8 cellular contexts compared by ENCODE assay signal in genomic region chr12:8078400-8078799, GRCh38. TPM values are rescaled to one million over a fixed set of nuclear protein-coding genes. Genes with fewer than 3 reads are reported as not detected.
DNase-seq lines count a peak whose midpoint lies in the region; ATAC-seq and TF ChIP-seq lines count a peak whose summit lies in the region.

No MANE protein-coding gene starts in this region.

- no peak overlapping the region for H3K27ac ChIP-seq in CD4-positive, alpha-beta T cell (ENCODE audit: low read depth, low read length)

- H3K9me3 Mint-ChIP-seq in CD4-positive, alpha-beta T cell = no peaks in the 10 kb centered on the region

- peak overlapping the region; percentile 98 for H3K27ac Mint-ChIP-seq in CD4-positive, alpha-beta T cell

- H3K27me3 Mint-ChIP-seq in CD4-positive, alpha-beta T cell = no peaks in the 10 kb centered on the region

- peaks cover 54% of the 10 kb centered on the region for H3K4me1 Mint-ChIP-seq in CD4-positive, alpha-beta T cell (ENCODE audit: low read depth)

- DNase-seq in CD4-positive, alpha-beta T cell = peak; percentile 44 to 76 (median 56)
- DNase-seq in HT1080 (ENCODE audit: low read depth) = peak; percentile 64
- DNase-seq in SK-N-DZ (ENCODE audit: low spot score) = peak; percentile 32
- peak; percentile 79 for DNase-seq in amniotic epithelial cell (ENCODE audit: low read depth)
- no peak for DNase-seq in left lobe of liver (ENCODE audit: low spot score)
- DNase-seq in stimulated activated naive CD8-positive, alpha-beta T cell treated with anti-CD3 and anti-CD28 coated beads, Interleukin-15, Interleukin-2, amounts not matched to agents 100 U/mL and 50 U/mL, for 24 hours = peak; percentile 54

- ATAC-seq in CD4-positive, alpha-beta T cell (ENCODE audit: poor library complexity) = peak; percentile 28
- ATAC-seq in left lobe of liver (peak; percentile 22), GM21825 (IDR thresholded peaks at IDR 0.05; ENCODE audit: unreplicated experiment) (no peak), GM21619 (IDR thresholded peaks at IDR 0.05; ENCODE audit: unreplicated experiment) (no peak)
- peak; percentile 38 for ATAC-seq in stimulated activated naive CD8-positive, alpha-beta T cell treated with anti-CD3 and anti-CD28 coated beads, Interleukin-15, Interleukin-2, amounts not matched to agents 100 U/mL and 50 U/mL, for 24 hours

- no peaks in the 10 kb centered on the region for H3K9me3 ChIP-seq in CD4-positive, alpha-beta T cell (ENCODE audit: control insufficient read depth, low read length)

- no peaks in the 10 kb centered on the region for H3K27me3 ChIP-seq in CD4-positive, alpha-beta T cell (ENCODE audit: control insufficient read depth, insufficient read depth, low read length)

- peaks cover 16% of the 10 kb centered on the region for H3K36me3 Mint-ChIP-seq in CD4-positive, alpha-beta T cell (ENCODE audit: low read depth)

- peak overlapping the region; percentile 22 for H3K4me3 Mint-ChIP-seq in CD4-positive, alpha-beta T cell

- peak; percentile 70 for TF ChIP-seq CTCF in CD4-positive, alpha-beta T cell (IDR thresholded peaks at IDR 0.05)

- CTCF ChIA-PET in CD4-positive, alpha-beta T cell (lab: Charles Lee) = interaction anchor here (0.7 to 3.5 kb wide), 23 partner anchors 8 to 249 kb away, joined by 3 to 68 read pairs (median 5); partner anchors contain the start of genes C3AR1 and SLC2A3

- POLR2A ChIA-PET in CD4-positive, alpha-beta T cell (lab: Charles Lee) = interaction anchor here (0.7 to 2.6 kb wide), 20 partner anchors 9 to 218 kb away, joined by 3 to 18 read pairs (median 6); partner anchors contain the start of genes C3AR1, FOXJ2 and SLC2A3

- intact Hi-C loops in CD4-positive, alpha-beta T cell (cut with DNase I, micrococcal nuclease) = loop anchor here (1.0 to 5.0 kb wide), 6 partner anchors 12 to 218 kb away; partner anchors contain the start of gene C3AR1 (in 1 of the 2)

RNA-seq across cellular contexts. Expression of gene NECAP1, which starts 3.7 kb away (rescaled TPM):
- 100 to 1,000 TPM; 119 to 121 TPM for total RNA-seq in CD4-positive, alpha-beta T cell
- total RNA-seq in HT1080 (2014; rRNA removed; shearing (Covaris generic)) = 51.0 and 62.7 TPM in 2 replicates
- polyA plus RNA-seq in HT1080 (2015; cell fraction: cytosol; rRNA removed) = 24.2 and 27.4 TPM in 2 replicates
- 44.9 TPM in 2 replicates for polyA plus RNA-seq in HT1080 (2015; cell fraction: nucleus; rRNA removed)
- 56.4 and 61.2 TPM in 2 replicates for polyA plus RNA-seq in SK-N-DZ (2014; cell fraction: cytosol; rRNA removed)
- 60.4 and 68.5 TPM in 2 replicates for polyA plus RNA-seq in SK-N-DZ (2014; cell fraction: nucleus; rRNA removed)
- 14.2 TPM for total RNA-seq in left lobe of liver

RNA-seq across cellular contexts. Expression of gene C3AR1, which starts 12.2 kb away (rescaled TPM):
- total RNA-seq in CD4-positive, alpha-beta T cell = 1 to 10 TPM; 1.4 TPM
- total RNA-seq in HT1080 (2014; rRNA removed; shearing (Covaris generic)) = 1.9 and 3.1 TPM in 2 replicates
- 3.0 and 3.4 TPM in 2 replicates for polyA plus RNA-seq in HT1080 (2015; cell fraction: cytosol; rRNA removed)
- 4.8 and 5.3 TPM in 2 replicates for polyA plus RNA-seq in HT1080 (2015; cell fraction: nucleus; rRNA removed)
- polyA plus RNA-seq in SK-N-DZ (2014; cell fraction: cytosol; rRNA removed) = not detected in 2 replicates
- polyA plus RNA-seq in SK-N-DZ (2014; cell fraction: nucleus; rRNA removed) = not detected in 2 replicates
- 2.3 TPM for total RNA-seq in left lobe of liver

RNA-seq across cellular contexts. Expression of gene CLEC4A, which starts 45.0 kb away (rescaled TPM):
- total RNA-seq in CD4-positive, alpha-beta T cell = 1 to 10 TPM in 1 of 2 experiments, under 1 TPM in 1; 0.39 to 1.0 TPM
- not detected in 2 replicates for total RNA-seq in HT1080 (2014; rRNA removed; shearing (Covaris generic))
- not detected in 2 replicates for polyA plus RNA-seq in HT1080 (2015; cell fraction: cytosol; rRNA removed)
- 1.4 and 2.2 TPM in 2 replicates for polyA plus RNA-seq in HT1080 (2015; cell fraction: nucleus; rRNA removed)
- polyA plus RNA-seq in SK-N-DZ (2014; cell fraction: cytosol; rRNA removed) = 2.8 TPM in 1 of 2 replicates, not detected in the other
- polyA plus RNA-seq in SK-N-DZ (2014; cell fraction: nucleus; rRNA removed) = 1.7 and 5.0 TPM in 2 replicates
- 0.33 TPM for total RNA-seq in left lobe of liver

RNA-seq across cellular contexts. Expression of gene FOXJ2, which starts 45.9 kb away (rescaled TPM):
- 10 to 100 TPM; 36.3 to 38.5 TPM for total RNA-seq in CD4-positive, alpha-beta T cell
- total RNA-seq in HT1080 (2014; rRNA removed; shearing (Covaris generic)) = 5.8 and 7.4 TPM in 2 replicates
- polyA plus RNA-seq in HT1080 (2015; cell fraction: cytosol; rRNA removed) = 7.5 and 8.9 TPM in 2 replicates
- polyA plus RNA-seq in HT1080 (2015; cell fraction: nucleus; rRNA removed) = 13.5 and 15.4 TPM in 2 replicates
- 3.9 and 4.8 TPM in 2 replicates for polyA plus RNA-seq in SK-N-DZ (2014; cell fraction: cytosol; rRNA removed)
- 2.9 and 6.6 TPM in 2 replicates for polyA plus RNA-seq in SK-N-DZ (2014; cell fraction: nucleus; rRNA removed)
- total RNA-seq in left lobe of liver = 5.2 TPM

Comparison
In these comparisons a context has a peak if more than half of its experiments do, and no peak if none do; other contexts are left out.
1. ATAC-seq: peak in CD4-positive, alpha-beta T cell (single experiment), left lobe of liver (single experiment) and stimulated activated naive CD8-positive, alpha-beta T cell treated with anti-CD3 and anti-CD28 coated beads, Interleukin-15, Interleukin-2, amounts not matched to agents 100 U/mL and 50 U/mL, for 24 hours (single experiment); none in GM21825 (single experiment) and GM21619 (single experiment).